Comparison of ENCODE assay signal across 10 cellular contexts in genomic region chr5:72234265-72234700, GRCh38.
DNase-seq lines count a peak whose midpoint lies in the region; ATAC-seq and TF ChIP-seq lines count a peak whose summit lies in the region.
"Had no signal": no experiment of that assay in that cellular context is flagged by ENCODE, and none has a peak within 500 bp of the region (broad histone marks: within the 10 kb centered on the region; RNA-seq: fewer than 3 reads in every experiment).

No MANE protein-coding gene starts in this region.

- peak overlapping the region; percentile 22 for H3K4me3 ChIP-seq in CD4-positive, CD25-positive, alpha-beta regulatory T cell (ENCODE audit: low read depth, low read length)
- no peak overlapping the region for H3K4me3 ChIP-seq in SJSA1
- H3K4me3 ChIP-seq in gastroesophageal sphincter: no peak overlapping the region

- no peaks in the 10 kb centered on the region for H3K9me3 ChIP-seq in CD4-positive, CD25-positive, alpha-beta regulatory T cell (ENCODE audit: control insufficient read depth in 2 of 2, low read length in 2 of 2)
- H3K9me3 ChIP-seq in SJSA1 (replicated peaks): no peaks in the 10 kb centered on the region
- H3K9me3 ChIP-seq in gastroesophageal sphincter: no peaks in the 10 kb centered on the region

- H3K4me3 Mint-ChIP-seq in CD4-positive, CD25-positive, alpha-beta regulatory T cell: peak overlapping the region in 2 of 4 donors; percentile 6 to 27
- H3K4me3 Mint-ChIP-seq: nephron had no signal

- H3K27me3 Mint-ChIP-seq in CD4-positive, CD25-positive, alpha-beta regulatory T cell: no peaks in the 10 kb centered on the region

- no peak overlapping the region for H3K27ac ChIP-seq in CD4-positive, CD25-positive, alpha-beta regulatory T cell (ENCODE audit: insufficient read depth, low read length, poor library complexity, severe bottlenecking)
- H3K27ac ChIP-seq in SJSA1 (peak overlapping the region; percentile 52), gastroesophageal sphincter (no peak overlapping the region)

- peaks cover 29 to 49% (median 42%) of the 10 kb centered on the region in 4 donors for H3K4me1 Mint-ChIP-seq in CD4-positive, CD25-positive, alpha-beta regulatory T cell

- peaks cover 18% of the 10 kb centered on the region for H3K4me1 ChIP-seq in CD4-positive, CD25-positive, alpha-beta regulatory T cell (ENCODE audit: control insufficient read depth, insufficient read depth, low read length, poor library complexity, severe bottlenecking)
- H3K4me1 ChIP-seq in SJSA1 (replicated peaks): peaks cover 20% of the 10 kb centered on the region
- peaks cover 0 to 27% (median 5%) of the 10 kb centered on the region in 3 donors for H3K4me1 ChIP-seq in gastroesophageal sphincter

- no peaks in the 10 kb centered on the region for H3K9me3 Mint-ChIP-seq in CD4-positive, CD25-positive, alpha-beta regulatory T cell
- H3K9me3 Mint-ChIP-seq: nephron had no signal

- peak in 2 of 3 donors; percentile 56 to 67 for DNase-seq in CD4-positive, CD25-positive, alpha-beta regulatory T cell
- DNase-seq in SJSA1 (ENCODE audit: low read depth in 1 of 2, low spot score in 2 of 2) (peak in 1 of 2 experiments; percentile 54), glomerular visceral epithelial cell (ENCODE audit: extremely low spot score) (peak; percentile 59), 8988T (no peak), NCI-H510A treated with DMSO at 0.1 percent for 48 hours (lab: John Stamatoyannopoulos, UW) (no peak)

- peaks cover 19% of the 10 kb centered on the region for H3K36me3 Mint-ChIP-seq in CD4-positive, CD25-positive, alpha-beta regulatory T cell

- no peak for TF ChIP-seq EP300 in gastroesophageal sphincter (IDR thresholded peaks at IDR 0.05)

- no peak for TF ChIP-seq POLR2A in gastroesophageal sphincter (IDR thresholded peaks at IDR 0.05)

- peaks cover 21% of the 10 kb centered on the region for H3K36me3 ChIP-seq in CD4-positive, CD25-positive, alpha-beta regulatory T cell (ENCODE audit: control insufficient read depth, insufficient read depth, low read length)
- peaks cover 39% of the 10 kb centered on the region for H3K36me3 ChIP-seq in SJSA1
- peaks cover 0 to 30% of the 10 kb centered on the region in 2 donors for H3K36me3 ChIP-seq in gastroesophageal sphincter

- no peak overlapping the region for H3K27ac Mint-ChIP-seq in CD4-positive, CD25-positive, alpha-beta regulatory T cell
- H3K27ac Mint-ChIP-seq: nephron had no signal

- TF ChIP-seq CTCF in gastroesophageal sphincter (IDR thresholded peaks at IDR 0.05): no peak

- ATAC-seq in CD4-positive, CD25-positive, alpha-beta regulatory T cell (ENCODE audit: low read depth in 2 of 2): peak; percentile 83 to 87
- peak; percentile 84 for ATAC-seq in GM18907 (IDR thresholded peaks at IDR 0.05; ENCODE audit: unreplicated experiment)
- peak; percentile 76 for ATAC-seq in HG03097 (IDR thresholded peaks at IDR 0.05; ENCODE audit: low FRiP score, unreplicated experiment)
- ATAC-seq in gastroesophageal sphincter: no peak
- ATAC-seq: Panc1 had no signal

- H3K27me3 ChIP-seq in CD4-positive, CD25-positive, alpha-beta regulatory T cell (ENCODE audit: control insufficient read depth, insufficient read depth, low read length): no peaks in the 10 kb centered on the region
- H3K27me3 ChIP-seq in SJSA1 (replicated peaks) (no peaks in the 10 kb centered on the region), gastroesophageal sphincter (no peaks in the 10 kb centered on the region)

Comparison
In these comparisons a context has a peak if more than half of its experiments do, and no peak if none do; other contexts are left out.
1. DNase-seq: peak in CD4-positive, CD25-positive, alpha-beta regulatory T cell (2 of 3) and glomerular visceral epithelial cell (single experiment); none in 8988T (single experiment) and NCI-H510A treated with DMSO at 0.1 percent for 48 hours (single experiment).